Comparison of ENCODE assay signal across 1 cellular context in genomic region chr1:222441006-222441620, GRCh38.
TF ChIP-seq lines count a peak whose summit lies in the region.

No MANE protein-coding gene starts in this region.

TF ChIP-seq in WTC11, 78 proteins besides CTCF, POLR2A, EP300 and RAD21 (continued from another document):
- TF ChIP-seq ARID4B (CRISPR knock-in tag; IDR thresholded peaks at IDR 0.05; ENCODE audit: borderline replicate concordance) (no peak), SMAD4 (CRISPR knock-in tag; IDR thresholded peaks at IDR 0.05) (no peak), SP1 (CRISPR knock-in tag; conservative IDR thresholded peaks at IDR 0.05) (no peak), ZNF671 (CRISPR knock-in tag; IDR thresholded peaks at IDR 0.05) (no peak), ATF3 (CRISPR knock-in tag; conservative IDR thresholded peaks at IDR 0.05) (no peak), CBFB (CRISPR knock-in tag; IDR thresholded peaks at IDR 0.05; ENCODE audit: low read depth) (no peak)
